21 cellular contexts compared by ENCODE assay signal in genomic region chr20:37559312-37560027, GRCh38. TPM values are rescaled to one million over a fixed set of nuclear protein-coding genes. Genes with fewer than 3 reads are reported as not detected.
"Had no signal": no experiment of that assay in that cellular context is flagged by ENCODE, and none has a peak within 500 bp of the region (broad histone marks: within the 10 kb centered on the region; RNA-seq: fewer than 3 reads in every experiment).

No MANE protein-coding gene starts in this region.

- DNase-seq: activated CD4-positive, alpha-beta T cell treated with anti-CD3 and anti-CD28 coated beads for 4 hours; activated CD4-positive, alpha-beta T cell treated with anti-CD3 and anti-CD28 coated beads, Interleukin-2, amount 50 U/mL, for 4 hours; activated naive CD4-positive, alpha-beta T cell; activated T-cell treated with anti-CD3 and anti-CD28 coated beads, Interleukin-2, amount 50 U/mL, for 4 hours; anterior cingulate cortex; effector memory CD4-positive, alpha-beta T cell; gastrocnemius medialis; glutamatergic neuron; left ventricle myocardium superior; ovary; sigmoid colon; small intestine; stimulated activated CD4-positive, alpha-beta T cell treated with anti-CD3 and anti-CD28 coated beads, Interleukin-4, amount 100 ng/mL, for 24 hours; stimulated activated naive B cell treated with anti-CD40 and anti-IgM and Interleukin-4, amounts not matched to agents 10 μg/mL and 1 μg/mL and 100 μg/mL, for 72 hours; tibial artery had no signal

- H3K27me3 ChIP-seq: ovary had no signal

- H3K36me3 ChIP-seq: gastrocnemius medialis, ovary, sigmoid colon, suprapubic skin, tibial artery had no signal

- H3K4me3 ChIP-seq: gastrocnemius medialis, ovary, sigmoid colon, suprapubic skin, tibial artery had no signal

- H3K27ac ChIP-seq: gastrocnemius medialis, ovary, sigmoid colon, suprapubic skin, tibial artery, VCaP had no signal

- H3K9me3 ChIP-seq: gastrocnemius medialis, ovary, sigmoid colon, suprapubic skin, tibial artery had no signal

- ATAC-seq: activated T-cell treated with anti-CD3 and anti-CD28 coated beads, Interleukin-2, amount 50 U/mL, for 4 hours; activated T-helper 17 cell treated with anti-CD3 and anti-CD28 coated beads, Interleukin-2, amount 50 U/mL, for 72 hours; gastrocnemius medialis; left ventricle myocardium superior; stimulated activated naive B cell treated with anti-CD40 and anti-IgM and Interleukin-4, amounts not matched to agents 10 μg/mL and 1 μg/mL and 100 μg/mL, for 72 hours had no signal

RNA-seq across cellular contexts. Expression of gene NNAT, which starts 38.4 kb away (rescaled TPM):
- total RNA-seq: bronchial epithelial cell; lung microvascular endothelial cell; T-helper 1 cell treated with Interleukin-12 subunit alpha and Interleukin-12 subunit beta and Interleukin-4 antibody, amounts not matched to agents 30 ng/mL and 1 ng/mL, for 36 hours had no signal
